Comparison of ENCODE assay signal across 14 cellular contexts in the genomic region with DNA sequence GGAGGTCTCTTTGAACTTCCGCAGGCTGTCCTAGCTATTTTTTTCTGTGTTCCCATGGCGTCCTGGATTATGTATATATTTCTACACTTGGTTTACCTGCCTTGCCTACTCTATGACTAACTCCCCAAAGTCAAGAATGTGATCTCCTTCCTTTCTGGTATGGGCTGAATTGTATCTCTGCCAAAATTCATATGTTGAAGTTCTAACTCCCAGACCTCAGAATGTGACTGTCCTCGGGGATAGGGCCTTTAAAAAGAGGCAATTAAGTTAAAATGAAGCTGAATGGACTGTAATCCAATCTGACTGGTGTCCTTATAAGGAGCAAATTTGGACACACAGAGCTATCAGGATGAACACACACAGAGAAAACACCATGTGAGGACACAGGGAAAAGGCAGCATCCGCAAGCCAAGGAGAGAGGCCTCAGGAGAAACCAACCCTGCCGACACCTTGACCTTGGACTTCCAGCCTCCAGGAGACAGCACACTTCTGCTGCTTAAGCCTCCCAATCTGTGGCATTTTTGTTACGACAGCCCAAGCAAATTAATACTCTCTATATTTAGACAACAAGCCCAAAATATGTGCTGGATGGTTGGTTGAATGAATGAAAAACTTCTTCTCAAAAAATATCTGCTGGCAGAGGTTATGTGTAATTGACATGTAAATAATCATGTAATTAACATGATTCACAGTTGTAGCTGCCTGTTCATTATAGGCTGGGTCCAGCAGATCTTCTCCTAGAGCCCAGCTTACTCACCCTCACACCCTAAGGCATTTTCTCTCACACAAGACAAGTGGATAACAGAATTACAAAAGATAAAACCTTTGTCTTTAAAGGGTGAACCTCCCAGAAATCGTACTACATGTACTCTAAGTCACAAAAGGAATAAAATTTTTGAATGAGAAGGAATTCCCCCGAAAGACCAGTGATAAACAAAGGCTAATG.
DNase-seq lines count a peak whose midpoint lies in the region; ATAC-seq and TF ChIP-seq lines count a peak whose summit lies in the region.
"Had no signal": no experiment of that assay in that cellular context is flagged by ENCODE, and none has a peak within 500 bp of the region (broad histone marks: within the 10 kb centered on the region; RNA-seq: fewer than 3 reads in every experiment).

No MANE protein-coding gene starts in this region.

- intact Hi-C loops in left lung (cut with DNase I): loop anchor here in 1 of 2 donors (10.0 kb wide), 1 partner anchor 199 kb away; the partner anchor contains the start of gene TRDMT1

- TF ChIP-seq CTCF in astrocyte of the spinal cord (IDR thresholded peaks at IDR 0.05; ENCODE audit: low read depth, low read length): no peak
- no peak for TF ChIP-seq CTCF in left lung (IDR thresholded peaks at IDR 0.05)

- no peak overlapping the region for H3K9ac ChIP-seq in subcutaneous abdominal adipose tissue (ENCODE audit: low read length in 5 of 5)
- H3K9ac ChIP-seq: BLaER1 had no signal

- peaks cover 41 to 69% of the 10 kb centered on the region in 2 donors for H3K4me1 ChIP-seq in left lung
- H3K4me1 ChIP-seq in subcutaneous abdominal adipose tissue (ENCODE audit: control insufficient read depth in 5 of 5, insufficient read depth in 5 of 5, low read length in 5 of 5): peaks cover 17 to 70% (median 64%) of the 10 kb centered on the region in 5 donors

- no peaks in the 10 kb centered on the region for H3K27me3 ChIP-seq in left lung
- no peaks in the 10 kb centered on the region for H3K27me3 ChIP-seq in subcutaneous abdominal adipose tissue (ENCODE audit: control insufficient read depth in 5 of 5, insufficient read depth in 4 of 5, low read length in 5 of 5)
- H3K27me3 ChIP-seq: BLaER1 had no signal

- H3K27ac ChIP-seq in left lung (peak overlapping the region; percentile 75 to 80), subcutaneous abdominal adipose tissue (ENCODE audit: low read depth, low read length) (peak overlapping the region; percentile 3)
- H3K27ac ChIP-seq: BLaER1 had no signal

- H3K4me3 ChIP-seq in astrocyte of the spinal cord (ENCODE audit: low read depth, low read length): no peak overlapping the region
- no peak overlapping the region for H3K4me3 ChIP-seq in left lung
- H3K4me3 ChIP-seq in subcutaneous abdominal adipose tissue (ENCODE audit: low read depth in 1 of 5, low read length in 5 of 5): no peak overlapping the region
- H3K4me3 ChIP-seq: BLaER1, K562 had no signal

- H3K9me3 ChIP-seq in left lung (no peaks in the 10 kb centered on the region), subcutaneous abdominal adipose tissue (ENCODE audit: control insufficient read depth in 5 of 5, low read length in 5 of 5) (peaks cover 0 to 2% (median 0%) of the 10 kb centered on the region in 5 donors)

- H3K36me3 ChIP-seq in left lung: no peaks in the 10 kb centered on the region
- no peaks in the 10 kb centered on the region for H3K36me3 ChIP-seq in subcutaneous abdominal adipose tissue (ENCODE audit: control insufficient read depth in 5 of 5, insufficient read depth in 5 of 5, low read length in 5 of 5)
- H3K36me3 ChIP-seq: BLaER1 had no signal

- peak; percentile 72 for DNase-seq in M059J (ENCODE audit: low read depth)
- peak; percentile 48 for DNase-seq in astrocyte of the spinal cord (ENCODE audit: low read depth, low spot score)
- DNase-seq in left lung: no peak
- DNase-seq in NCI-H69 (lab: John Stamatoyannopoulos, UW): no peak
- no peak for DNase-seq in NCI-H748 treated with DMSO at 0.1 percent for 48 hours (lab: John Stamatoyannopoulos, UW)
- DNase-seq in putamen (ENCODE audit: low spot score): no peak
- DNase-seq: activated CD4-positive, alpha-beta T cell treated with anti-CD3 and anti-CD28 coated beads for 48 hours; erythroblast; GDM1; stimulated activated naive CD8-positive, alpha-beta T cell treated with anti-CD3 and anti-CD28 coated beads, Interleukin-15, Interleukin-2, amounts not matched to agents 100 U/mL and 50 U/mL, for 24 hours had no signal

- no peak for ATAC-seq in left lung
- ATAC-seq in HG02623 (IDR thresholded peaks at IDR 0.05; ENCODE audit: unreplicated experiment): no peak
- ATAC-seq: K562; stimulated activated naive CD8-positive, alpha-beta T cell treated with anti-CD3 and anti-CD28 coated beads, Interleukin-15, Interleukin-2, amounts not matched to agents 100 U/mL and 50 U/mL, for 24 hours had no signal

- in situ Hi-C loops in astrocyte of the spinal cord (cut with HindIII; ENCODE audit: low sequenced_read_pairs): no loop called here

Comparison
In these comparisons a context has a peak if more than half of its experiments do, and no peak if none do; other contexts are left out.
1. DNase-seq: peak in M059J (single experiment) and astrocyte of the spinal cord (single experiment); none in left lung (0 of 2), NCI-H69 (single experiment), NCI-H748 treated with DMSO at 0.1 percent for 48 hours (single experiment) and putamen (single experiment).